31 cellular contexts compared by ENCODE assay signal in the genomic region with DNA sequence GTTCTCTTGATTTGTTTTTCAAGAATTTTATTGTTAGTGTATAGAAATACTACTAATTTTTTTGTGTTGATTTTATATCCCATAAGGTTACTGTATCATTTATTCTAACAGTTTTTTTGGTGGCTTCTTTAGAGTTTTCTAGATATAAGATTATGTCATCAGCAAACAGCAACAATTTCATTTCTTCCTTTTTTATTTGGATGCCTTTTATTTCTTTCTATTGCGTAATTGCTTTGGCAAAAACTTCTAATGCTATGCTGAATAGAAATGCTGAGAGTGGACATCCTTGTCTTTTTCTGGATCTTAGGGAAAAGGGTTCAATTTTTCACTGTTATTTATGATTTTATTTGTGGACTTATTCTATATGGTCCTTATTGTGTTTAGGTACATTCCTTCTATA.
"Had no signal": no experiment of that assay in that cellular context is flagged by ENCODE, and none has a peak within 500 bp of the region (broad histone marks: within the 10 kb centered on the region; RNA-seq: fewer than 3 reads in every experiment).

No MANE protein-coding gene starts in this region.

- H3K9ac ChIP-seq: SK-N-SH had no signal

- H3K27me3 ChIP-seq: MG63, Peyer's patch, SJSA1 had no signal

- H3K36me3 ChIP-seq: MG63, Peyer's patch, SJSA1 had no signal

- H3K9me3 ChIP-seq: MG63, Peyer's patch, SJSA1, SK-N-SH had no signal

- ATAC-seq: PC-3 had no signal

- DNase-seq: Kasumi-1, MG63, NCI-H1048, NCI-H1092 treated with DMSO at 0.1 percent for 48 hours, NCI-H1105 treated with DMSO at 0.1 percent for 48 hours, NCI-H1417, NCI-H1436, NCI-H146, NCI-H1694, NCI-H187, NCI-H1930, NCI-H2029 treated with DMSO at 0.1 percent for 48 hours, NCI-H2081 treated with DMSO at 0.1 percent for 48 hours, NCI-H2107, NCI-H2171, NCI-H226, NCI-H446 treated with DMSO at 0.1 percent for 48 hours, NCI-H510A, NCI-H524, NCI-H526, NCI-H69, NCI-H748 treated with DMSO at 0.1 percent for 48 hours, NCI-H82, PC-3, Peyer's patch, Right ventricle myocardium superior, RPMI8226, SHP77 treated with DMSO at 0.1 percent for 48 hours, SK-N-SH, SW 1271 had no signal

- H3K4me1 ChIP-seq: Peyer's patch, SJSA1 had no signal

- H3K4me3 ChIP-seq: MG63, Peyer's patch, SJSA1 had no signal

- H3K4me2 ChIP-seq: SK-N-SH had no signal

- H3K27ac ChIP-seq: Peyer's patch, SJSA1 had no signal
